21 cellular contexts compared by ENCODE assay signal in genomic region chr18:58211510-58211909, GRCh38.
DNase-seq lines count a peak whose midpoint lies in the region; ATAC-seq, FAIRE-seq and TF ChIP-seq lines count a peak whose summit lies in the region.
"Had no signal": no experiment of that assay in that cellular context is flagged by ENCODE, and none has a peak within 500 bp of the region (broad histone marks: within the 10 kb centered on the region; RNA-seq: fewer than 3 reads in every experiment).

No MANE protein-coding gene starts in this region.

- H3K4me3 ChIP-seq in PC-3 (ENCODE audit: low read length) (no peak overlapping the region), colonic mucosa (no peak overlapping the region), prostate gland (no peak overlapping the region), heart left ventricle (no peak overlapping the region)

- H3K27ac ChIP-seq in PC-3 (ENCODE audit: low read length) = no peak overlapping the region
- H3K27ac ChIP-seq in colonic mucosa = peak overlapping the region; percentile 29
- H3K27ac ChIP-seq in prostate gland = peak overlapping the region; percentile 28 to 64
- no peak overlapping the region for H3K27ac ChIP-seq in heart left ventricle
- H3K27ac ChIP-seq: HL-60, RWPE1 had no signal

- POLR2A ChIA-PET in PC-3 (lab: Charles Lee; ENCODE audit: unreplicated experiment) = no interaction called here

- CTCF ChIA-PET in PC-3 (lab: Charles Lee) = no interaction called here

- TF ChIP-seq CTCF in D721Med (IDR thresholded peaks at IDR 0.05; ENCODE audit: insufficient read depth, missing control alignments) (no peak), PC-3 (conservative IDR thresholded peaks at IDR 0.05; ENCODE audit: low read depth, low read length) (no peak), colonic mucosa (IDR thresholded peaks at IDR 0.05) (no peak), prostate gland (IDR thresholded peaks at IDR 0.05) (no peak), heart left ventricle (IDR thresholded peaks at IDR 0.05) (no peak)

- H3K9ac ChIP-seq in PC-3 (ENCODE audit: low read length) (no peak overlapping the region), colonic mucosa (ENCODE audit: low read depth in 2 of 2, low read length in 2 of 2) (no peak overlapping the region)

- H2AFZ ChIP-seq in PC-3 (ENCODE audit: low read length) = no peak overlapping the region

- H3K4me1 ChIP-seq in PC-3 (ENCODE audit: insufficient read depth, low read length) = peaks cover 70% of the 10 kb centered on the region
- no peaks in the 10 kb centered on the region for H3K4me1 ChIP-seq in colonic mucosa
- H3K4me1 ChIP-seq in prostate gland (replicated peaks) = peaks cover 15% of the 10 kb centered on the region
- H3K4me1 ChIP-seq in heart left ventricle = peaks cover 0 to 25% (median 13%) of the 10 kb centered on the region in 12 donors
- H3K4me1 ChIP-seq: BE2C had no signal

- H3K9me3 ChIP-seq in PC-3 (ENCODE audit: low read length) (no peaks in the 10 kb centered on the region), colonic mucosa (no peaks in the 10 kb centered on the region), prostate gland (no peaks in the 10 kb centered on the region), heart left ventricle (no peaks in the 10 kb centered on the region)
- H3K9me3 ChIP-seq: BE2C had no signal

- H3K4me2 ChIP-seq in PC-3 (ENCODE audit: low read length) = 0 out of 2 replicates have a peak overlapping the region, but pooled peaks have one; percentile 18

- 30% methylated on average over 4 of the region's 4 CpGs for WGBS in prostate gland
- 95 to 96% (median 95%) methylated on average over 4 of the region's 4 CpGs for WGBS in heart left ventricle, 4 donors

- TF ChIP-seq POLR2A in prostate gland (IDR thresholded peaks at IDR 0.05) (no peak), heart left ventricle (IDR thresholded peaks at IDR 0.05) (no peak)

- no peaks in the 10 kb centered on the region for H4K20me1 ChIP-seq in PC-3 (ENCODE audit: low read length)

- intact Hi-C loops in PC-3 (cut with micrococcal nuclease) (no loop called here), colonic mucosa (cut with DNase I) (no loop called here), prostate gland (cut with DNase I) (no loop called here), heart left ventricle (cut with DNase I) (no loop called here)

- H3K36me3 ChIP-seq in PC-3 (ENCODE audit: low read depth, low read length) (no peaks in the 10 kb centered on the region), colonic mucosa (no peaks in the 10 kb centered on the region), prostate gland (no peaks in the 10 kb centered on the region), heart left ventricle (no peaks in the 10 kb centered on the region)
- H3K36me3 ChIP-seq: BE2C had no signal

- FAIRE-seq in D721Med (lab: Jason Lieb, UNC) = peak; percentile 99

- H3K9me2 ChIP-seq in PC-3 (replicated peaks; ENCODE audit: low read length) = no peaks in the 10 kb centered on the region

- H3K27me3 ChIP-seq in PC-3 (ENCODE audit: low read length) (no peaks in the 10 kb centered on the region), colonic mucosa (no peaks in the 10 kb centered on the region), prostate gland (replicated peaks; ENCODE audit: insufficient read depth) (no peaks in the 10 kb centered on the region), heart left ventricle (peaks cover 0 to 15% (median 0%) of the 10 kb centered on the region in 9 donors)
- H3K27me3 ChIP-seq: BE2C had no signal

- ATAC-seq in PC-3 (no peak), heart left ventricle (no peak), HG03432 (IDR thresholded peaks at IDR 0.05; ENCODE audit: unreplicated experiment) (no peak)
- ATAC-seq: SK-N-SH treated with all-trans-retinoic acid at 6 μM for 48 hours had no signal

- H3K79me2 ChIP-seq in PC-3 (ENCODE audit: low read length) = peaks cover 49% of the 10 kb centered on the region

- no TSS peak for BruUV-seq in PC-3 (replicated peaks; lab: Mats Ljungman, UMichigan)

- peaks cover 3% of the 10 kb centered on the region for H3F3A ChIP-seq in PC-3 (ENCODE audit: low read length, unreplicated experiment)

- DNase-seq in D721Med (ENCODE audit: insufficient read length, low spot score) (no peak), PC-3 (no peak), colonic mucosa (no peak), prostate gland (ENCODE audit: low spot score) (peak; percentile 64), heart left ventricle (no peak), NCI-H1048 (lab: John Stamatoyannopoulos, UW) (no peak), T-helper 1 cell (no peak)
- DNase-seq: BE2C, DMS 273 treated with DMSO at 0.1 percent for 48 hours, DMS79 treated with DMSO at 0.1 percent for 48 hours, H7, KG1, NCI-H1105 treated with DMSO at 0.1 percent for 48 hours, NCI-H2029 treated with DMSO at 0.1 percent for 48 hours, NCI-H2171, NCI-H345, NCI-H526 had no signal

Comparison
In these comparisons a context has a peak if more than half of its experiments do, and no peak if none do; other contexts are left out.
1. H3K27ac ChIP-seq: peak in colonic mucosa (single experiment) and prostate gland (2 of 2); none in PC-3 (single experiment) and heart left ventricle (0 of 12).